ENCODE assay signal across 7 cellular contexts in the genomic region with DNA sequence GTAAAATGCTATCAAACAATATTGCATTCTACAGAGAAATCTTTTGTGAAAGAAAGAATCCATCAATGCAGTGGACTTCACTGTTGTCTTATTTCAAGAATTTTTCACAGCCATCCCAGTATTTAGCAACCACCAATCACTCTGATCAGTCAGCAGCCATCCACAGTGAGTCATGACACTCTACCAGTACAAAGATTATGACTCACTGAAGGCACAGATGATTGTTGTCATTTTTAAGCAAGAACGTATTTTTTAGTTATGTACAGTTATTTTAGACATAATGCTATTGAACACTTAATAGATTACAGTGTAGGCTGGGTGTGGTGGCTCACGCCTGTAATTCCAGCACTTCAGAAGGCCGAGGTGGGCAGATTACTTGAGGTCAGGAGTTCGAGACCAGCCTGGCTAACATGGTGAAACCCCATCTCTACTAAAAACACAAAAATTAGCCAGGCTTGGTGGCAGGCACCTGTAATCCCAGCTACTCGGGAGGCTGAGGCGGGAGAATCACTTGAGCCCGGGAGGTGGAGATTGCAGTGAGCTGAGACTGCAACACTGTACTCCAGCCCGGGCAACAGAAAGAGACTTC. TPM values are rescaled to one million over a fixed set of nuclear protein-coding genes. Genes with fewer than 3 reads are reported as not detected.
DNase-seq lines count a peak whose midpoint lies in the region; ATAC-seq and TF ChIP-seq lines count a peak whose summit lies in the region.
"Not testable (repeated sequence)": the region's sequence is repeated elsewhere in the genome, so short reads cannot be mapped to it uniquely, and the experiment has no call there.

No MANE protein-coding gene starts in this region.

- H3K4ac ChIP-seq in trophoblast cell (ENCODE audit: low read depth, low read length) = not testable (repeated sequence)

- DNase-seq in DMS53 (lab: John Stamatoyannopoulos, UW) = peak; percentile 34
- DNase-seq in LHCN-M2 (ENCODE audit: low read depth) = peak; percentile 91
- DNase-seq in RWPE2 (ENCODE audit: low spot score) = peak; percentile 71
- DNase-seq in activated T-cell treated with anti-CD3 and anti-CD28 coated beads, Interleukin-2, amount 50 U/mL, for 72 hours = peak; percentile 15 to 29
- not testable (repeated sequence) for DNase-seq in chondrocyte (ENCODE audit: low spot score)
- DNase-seq in foreskin keratinocyte = peak; percentile 49 to 79
- DNase-seq in trophoblast cell = peak; percentile 69 to 87

- peak overlapping the region; percentile 27 for H3K27ac ChIP-seq in RWPE2 (ENCODE audit: poor library complexity, severe bottlenecking)
- not testable (repeated sequence) for H3K27ac ChIP-seq in foreskin keratinocyte; trophoblast cell (ENCODE audit: low read depth, low read length)

- not testable (repeated sequence) for TF ChIP-seq CTCF in RWPE2 (IDR thresholded peaks at IDR 0.05; ENCODE audit: poor library complexity, severe bottlenecking); chondrocyte (IDR thresholded peaks at IDR 0.05); foreskin keratinocyte (conservative IDR thresholded peaks at IDR 0.05)

- H2AK5ac ChIP-seq in trophoblast cell (ENCODE audit: low read length) = not testable (repeated sequence)

- H4K91ac ChIP-seq in trophoblast cell (ENCODE audit: low read depth, low read length) = not testable (repeated sequence)

- not testable (repeated sequence) for H3K27me3 ChIP-seq in RWPE2 (ENCODE audit: insufficient read depth, poor library complexity, severe bottlenecking); foreskin keratinocyte; trophoblast cell (ENCODE audit: insufficient read depth, low read length)

- peak; percentile 98 for ATAC-seq in RWPE2 (ENCODE audit: low read depth)
- ATAC-seq in activated T-cell treated with anti-CD3 and anti-CD28 coated beads, Interleukin-2, amount 50 U/mL, for 72 hours (replicated peaks in 1 of 2) = peak; percentile 91 to 98
- ATAC-seq in foreskin keratinocyte = peak; percentile 96

- not testable (repeated sequence) for H4K8ac ChIP-seq in trophoblast cell (ENCODE audit: low read depth, low read length)

- H3K27ac Mint-ChIP-seq in activated T-cell treated with anti-CD3 and anti-CD28 coated beads, Interleukin-2, amount 50 U/mL, for 72 hours = not testable (repeated sequence)
- H3K27ac Mint-ChIP-seq in chondrocyte (ENCODE audit: unreplicated experiment) = peak overlapping the region; percentile 33

- not testable (repeated sequence) for H3K4me2 ChIP-seq in trophoblast cell (ENCODE audit: low read length)

- not testable (repeated sequence) for H4K12ac ChIP-seq in trophoblast cell (ENCODE audit: low read depth, low read length)

- not testable (repeated sequence) for H3K23ac ChIP-seq in trophoblast cell (ENCODE audit: low read length)

- not testable (repeated sequence) for H3K9me3 Mint-ChIP-seq in activated T-cell treated with anti-CD3 and anti-CD28 coated beads, Interleukin-2, amount 50 U/mL, for 72 hours
- peaks cover 20% of the 10 kb centered on the region for H3K9me3 Mint-ChIP-seq in chondrocyte (ENCODE audit: low read depth)

- not testable (repeated sequence) for H2BK12ac ChIP-seq in trophoblast cell (ENCODE audit: low read length)

- H3K27me3 Mint-ChIP-seq in activated T-cell treated with anti-CD3 and anti-CD28 coated beads, Interleukin-2, amount 50 U/mL, for 72 hours (ENCODE audit: low read depth); chondrocyte (ENCODE audit: low read depth): not testable (repeated sequence)

- H3K9ac ChIP-seq in trophoblast cell (ENCODE audit: low read length) = not testable (repeated sequence)

- H3K79me2 ChIP-seq in trophoblast cell (ENCODE audit: control insufficient read depth, insufficient read depth, low read length, poor library complexity) = not testable (repeated sequence)

- not testable (repeated sequence) for H3K4me3 ChIP-seq in RWPE2 (ENCODE audit: severe bottlenecking); trophoblast cell (ENCODE audit: low read depth, low read length)

- peaks cover 11% of the 10 kb centered on the region for H3K4me1 ChIP-seq in RWPE2 (ENCODE audit: insufficient read depth, poor library complexity, severe bottlenecking)
- not testable (repeated sequence) for H3K4me1 ChIP-seq in foreskin keratinocyte; trophoblast cell (ENCODE audit: control insufficient read depth in 1 of 2, insufficient read depth in 2 of 2, low read length in 2 of 2)

- not testable (repeated sequence) for H2AFZ ChIP-seq in trophoblast cell (ENCODE audit: insufficient read depth, low read length, poor library complexity)

- H3K4me1 Mint-ChIP-seq in activated T-cell treated with anti-CD3 and anti-CD28 coated beads, Interleukin-2, amount 50 U/mL, for 72 hours (ENCODE audit: low read depth) = not testable (repeated sequence)
- peaks cover 12% of the 10 kb centered on the region for H3K4me1 Mint-ChIP-seq in chondrocyte (ENCODE audit: low read depth)

- H2BK120ac ChIP-seq in trophoblast cell (ENCODE audit: insufficient read depth, low read length, poor library complexity) = not testable (repeated sequence)

- not testable (repeated sequence) for H3K36me3 Mint-ChIP-seq in activated T-cell treated with anti-CD3 and anti-CD28 coated beads, Interleukin-2, amount 50 U/mL, for 72 hours (ENCODE audit: insufficient read depth in 2 of 2); chondrocyte (ENCODE audit: low read depth)

- not testable (repeated sequence) for H3K14ac ChIP-seq in trophoblast cell (ENCODE audit: low read length)

- H3K18ac ChIP-seq in trophoblast cell (ENCODE audit: low read length) = not testable (repeated sequence)

- not testable (repeated sequence) for H3K4me3 Mint-ChIP-seq in activated T-cell treated with anti-CD3 and anti-CD28 coated beads, Interleukin-2, amount 50 U/mL, for 72 hours; chondrocyte (ENCODE audit: unreplicated experiment)

- H3K36me3 ChIP-seq in RWPE2 (ENCODE audit: low read depth); trophoblast cell (ENCODE audit: control insufficient read depth in 1 of 2, insufficient read depth in 2 of 2, low read length in 2 of 2): not testable (repeated sequence)

- not testable (repeated sequence) for H3K79me1 ChIP-seq in trophoblast cell (ENCODE audit: low read length)

- H3K9me3 ChIP-seq in RWPE2 (ENCODE audit: severe bottlenecking); trophoblast cell (ENCODE audit: insufficient read depth, low read depth, low read length): not testable (repeated sequence)

- not testable (repeated sequence) for H2BK5ac ChIP-seq in trophoblast cell (ENCODE audit: low read depth, low read length, poor library complexity)

- WGBS in trophoblast cell (ENCODE audit: extremely low coverage, insufficient coverage, insufficient read length) = no CpG with 5 or more reads among the region's 8 CpGs

RNA-seq across cellular contexts. Expression of gene ERBIN, which starts 46.6 kb away (rescaled TPM):
- 46.1 and 50.1 TPM in 2 replicates for total RNA-seq in LHCN-M2 (2014; rRNA removed)
- polyA plus RNA-seq in LHCN-M2 (2012) = 15.7 TPM
- total RNA-seq in activated T-cell treated with anti-CD3 and anti-CD28 coated beads, Interleukin-2, amount 50 U/mL, for 72 hours = 10 to 100 TPM; 63.6 to 64.4 TPM
- total RNA-seq in chondrocyte = 58.6 to 64.3 TPM (median 63.8 TPM) in 3 replicates
- 51.3 and 53.3 TPM in 2 replicates for total RNA-seq in foreskin keratinocyte
- polyA plus RNA-seq in foreskin keratinocyte = 6.9 and 7.6 TPM in 2 replicates
- 71.3 and 77.6 TPM in 2 replicates for polyA plus RNA-seq in trophoblast cell (2013)
